1 cellular context compared by ENCODE assay signal in the genomic region with DNA sequence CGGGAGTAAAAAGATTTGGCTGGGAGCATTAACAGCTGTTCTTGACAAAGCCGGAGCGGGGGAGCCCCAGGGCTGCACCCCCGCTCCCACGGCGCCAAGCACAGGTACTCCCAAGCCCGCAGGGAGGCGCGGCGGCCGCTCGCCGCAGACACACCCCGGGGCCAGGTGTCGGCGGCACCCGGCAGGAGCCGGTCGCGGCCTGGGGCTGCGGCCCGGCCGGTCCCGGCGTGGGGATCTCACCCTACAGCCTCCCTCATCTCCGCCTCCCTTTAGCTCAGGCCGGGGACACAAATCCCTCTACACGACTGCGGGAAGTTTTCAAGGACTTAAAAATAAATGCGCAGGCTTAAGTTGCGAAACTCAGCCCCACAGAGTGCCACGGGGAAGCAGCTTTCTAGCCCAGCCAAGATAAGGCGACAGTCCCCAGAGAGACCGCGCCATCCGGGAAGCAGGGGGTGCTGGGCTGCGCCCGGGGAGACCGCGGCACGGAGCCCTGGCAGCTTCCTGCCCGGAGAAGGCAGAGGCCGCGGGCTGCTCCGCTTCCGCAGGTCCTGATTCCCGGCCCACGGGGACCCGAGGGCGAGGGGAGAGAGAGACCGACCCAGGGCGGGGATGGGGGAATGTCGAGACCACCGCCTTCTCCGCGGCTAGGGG.
TF ChIP-seq lines count a peak whose summit lies in the region.

No MANE protein-coding gene starts in this region.

TF ChIP-seq in GM23338, 12 proteins besides CTCF, POLR2A, EP300 and RAD21 (continued from another document):
- TF ChIP-seq, protein P1, sequence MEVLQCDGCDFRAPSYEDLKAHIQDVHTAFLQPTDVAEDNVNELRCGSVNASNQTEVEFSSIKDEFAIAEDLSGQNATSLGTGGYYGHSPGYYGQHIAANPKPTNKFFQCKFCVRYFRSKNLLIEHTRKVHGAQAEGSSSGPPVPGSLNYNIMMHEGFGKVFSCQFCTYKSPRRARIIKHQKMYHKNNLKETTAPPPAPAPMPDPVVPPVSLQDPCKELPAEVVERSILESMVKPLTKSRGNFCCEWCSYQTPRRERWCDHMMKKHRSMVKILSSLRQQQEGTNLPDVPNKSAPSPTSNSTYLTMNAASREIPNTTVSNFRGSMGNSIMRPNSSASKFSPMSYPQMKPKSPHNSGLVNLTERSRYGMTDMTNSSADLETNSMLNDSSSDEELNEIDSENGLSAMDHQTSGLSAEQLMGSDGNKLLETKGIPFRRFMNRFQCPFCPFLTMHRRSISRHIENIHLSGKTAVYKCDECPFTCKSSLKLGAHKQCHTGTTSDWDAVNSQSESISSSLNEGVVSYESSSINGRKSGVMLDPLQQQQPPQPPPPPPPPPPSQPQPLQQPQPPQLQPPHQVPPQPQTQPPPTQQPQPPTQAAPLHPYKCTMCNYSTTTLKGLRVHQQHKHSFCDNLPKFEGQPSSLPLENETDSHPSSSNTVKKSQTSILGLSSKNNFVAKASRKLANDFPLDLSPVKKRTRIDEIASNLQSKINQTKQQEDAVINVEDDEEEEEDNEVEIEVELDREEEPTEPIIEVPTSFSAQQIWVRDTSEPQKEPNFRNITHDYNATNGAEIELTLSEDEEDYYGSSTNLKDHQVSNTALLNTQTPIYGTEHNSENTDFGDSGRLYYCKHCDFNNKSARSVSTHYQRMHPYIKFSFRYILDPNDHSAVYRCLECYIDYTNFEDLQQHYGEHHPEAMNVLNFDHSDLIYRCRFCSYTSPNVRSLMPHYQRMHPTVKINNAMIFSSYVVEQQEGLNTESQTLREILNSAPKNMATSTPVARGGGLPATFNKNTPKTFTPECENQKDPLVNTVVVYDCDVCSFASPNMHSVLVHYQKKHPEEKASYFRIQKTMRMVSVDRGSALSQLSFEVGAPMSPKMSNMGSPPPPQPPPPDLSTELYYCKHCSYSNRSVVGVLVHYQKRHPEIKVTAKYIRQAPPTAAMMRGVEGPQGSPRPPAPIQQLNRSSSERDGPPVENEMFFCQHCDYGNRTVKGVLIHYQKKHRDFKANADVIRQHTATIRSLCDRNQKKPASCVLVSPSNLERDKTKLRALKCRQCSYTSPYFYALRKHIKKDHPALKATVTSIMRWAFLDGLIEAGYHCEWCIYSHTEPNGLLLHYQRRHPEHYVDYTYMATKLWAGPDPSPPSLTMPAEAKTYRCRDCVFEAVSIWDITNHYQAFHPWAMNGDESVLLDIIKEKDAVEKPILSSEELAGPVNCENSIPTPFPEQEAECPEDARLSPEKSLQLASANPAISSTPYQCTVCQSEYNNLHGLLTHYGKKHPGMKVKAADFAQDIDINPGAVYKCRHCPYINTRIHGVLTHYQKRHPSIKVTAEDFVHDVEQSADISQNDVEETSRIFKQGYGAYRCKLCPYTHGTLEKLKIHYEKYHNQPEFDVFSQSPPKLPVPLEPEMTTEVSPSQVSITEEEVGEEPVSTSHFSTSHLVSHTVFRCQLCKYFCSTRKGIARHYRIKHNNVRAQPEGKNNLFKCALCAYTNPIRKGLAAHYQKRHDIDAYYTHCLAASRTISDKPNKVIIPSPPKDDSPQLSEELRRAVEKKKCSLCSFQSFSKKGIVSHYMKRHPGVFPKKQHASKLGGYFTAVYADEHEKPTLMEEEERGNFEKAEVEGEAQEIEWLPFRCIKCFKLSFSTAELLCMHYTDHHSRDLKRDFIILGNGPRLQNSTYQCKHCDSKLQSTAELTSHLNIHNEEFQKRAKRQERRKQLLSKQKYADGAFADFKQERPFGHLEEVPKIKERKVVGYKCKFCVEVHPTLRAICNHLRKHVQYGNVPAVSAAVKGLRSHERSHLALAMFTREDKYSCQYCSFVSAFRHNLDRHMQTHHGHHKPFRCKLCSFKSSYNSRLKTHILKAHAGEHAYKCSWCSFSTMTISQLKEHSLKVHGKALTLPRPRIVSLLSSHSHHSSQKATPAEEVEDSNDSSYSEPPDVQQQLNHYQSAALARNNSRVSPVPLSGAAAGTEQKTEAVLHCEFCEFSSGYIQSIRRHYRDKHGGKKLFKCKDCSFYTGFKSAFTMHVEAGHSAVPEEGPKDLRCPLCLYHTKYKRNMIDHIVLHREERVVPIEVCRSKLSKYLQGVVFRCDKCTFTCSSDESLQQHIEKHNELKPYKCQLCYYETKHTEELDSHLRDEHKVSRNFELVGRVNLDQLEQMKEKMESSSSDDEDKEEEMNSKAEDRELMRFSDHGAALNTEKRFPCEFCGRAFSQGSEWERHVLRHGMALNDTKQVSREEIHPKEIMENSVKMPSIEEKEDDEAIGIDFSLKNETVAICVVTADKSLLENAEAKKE (CRISPR knock-in tag; IDR thresholded peaks at IDR 0.05) = no peak
